Comparison of ENCODE assay signal across 30 cellular contexts in the genomic region with DNA sequence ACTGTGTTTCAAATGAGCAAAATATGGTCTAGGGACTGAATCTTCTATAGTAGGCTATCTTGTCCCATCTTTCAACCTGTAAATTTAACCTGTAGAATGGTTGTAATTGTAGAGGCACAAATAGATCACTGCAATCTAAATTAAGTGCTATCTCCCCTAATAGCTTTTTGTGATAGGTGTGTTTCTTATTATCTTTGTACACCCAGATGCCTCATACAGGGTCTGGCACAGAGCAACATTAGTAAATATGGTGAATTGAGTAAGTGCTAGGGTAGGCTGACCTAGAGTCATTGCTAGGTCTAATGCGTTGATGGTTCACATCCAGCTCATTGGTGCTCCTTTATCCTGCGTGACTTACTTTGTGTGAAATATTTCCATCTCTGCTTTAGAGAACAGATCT.
"Had no signal": no experiment of that assay in that cellular context is flagged by ENCODE, and none has a peak within 500 bp of the region (broad histone marks: within the 10 kb centered on the region; RNA-seq: fewer than 3 reads in every experiment).

No MANE protein-coding gene starts in this region.

- H3K4me1 Mint-ChIP-seq: activated CD4-positive, alpha-beta T cell treated with anti-CD3 and anti-CD28 coated beads, Interleukin-2, amount 10 ng/mL, durations not matched to agents 7 days and 5 days had no signal

- H3K36me3 Mint-ChIP-seq: activated naive CD4-positive, alpha-beta T cell treated with anti-CD3 and anti-CD28 coated beads, Interleukin-2, amount 50 U/mL, for 72 hours had no signal

- H3K27me3 Mint-ChIP-seq: activated CD4-positive, alpha-beta T cell treated with anti-CD3 and anti-CD28 coated beads for 36 hours; activated CD4-positive, alpha-beta T cell treated with anti-CD3 and anti-CD28 coated beads, Interleukin-2, amount 10 ng/mL, durations not matched to agents 7 days and 5 days; activated T-cell treated with anti-CD3 and anti-CD28 coated beads, Interleukin-2, amount 50 U/mL, for 24 hours had no signal

- FAIRE-seq: astrocyte had no signal

- H3K27ac Mint-ChIP-seq: activated CD4-positive, alpha-beta T cell treated with anti-CD3 and anti-CD28 coated beads for 36 hours; activated CD4-positive, alpha-beta T cell treated with anti-CD3 and anti-CD28 coated beads, Interleukin-2, amount 10 ng/mL, durations not matched to agents 7 days and 5 days; activated CD8-positive, alpha-beta T cell treated with anti-CD3 and anti-CD28 coated beads, Interleukin-2, amount 10 ng/mL, durations not matched to agents 7 days and 5 days; activated naive CD4-positive, alpha-beta T cell treated with anti-CD3 and anti-CD28 coated beads for 36 hours; activated naive CD4-positive, alpha-beta T cell treated with anti-CD3 and anti-CD28 coated beads, Interleukin-2, amount 50 U/mL, for 72 hours; activated T-cell treated with anti-CD3 and anti-CD28 coated beads, Interleukin-2, amount 50 U/mL, for 24 hours; activated T-helper 2 cell treated with anti-CD3 and anti-CD28 coated beads, Interferon-gamma antibody, Interleukin-2, Interleukin-4, amounts not matched to agents 10 μg/mL and 5 μg/mL and 100 μg/mL, durations not matched to agents 14 hours and 24 hours and 36 hours had no signal

- DNase-seq: activated CD4-positive, alpha-beta T cell treated with anti-CD3 and anti-CD28 coated beads for 36 hours; activated CD4-positive, alpha-beta T cell treated with anti-CD3 and anti-CD28 coated beads, Interleukin-2, amount 10 ng/mL, durations not matched to agents 7 days and 5 days; activated CD4-positive, alpha-beta T cell treated with anti-CD3 and anti-CD28 coated beads, Interleukin-2, amount 50 U/mL, for 48 hours; activated CD8-positive, alpha-beta T cell treated with anti-CD3 and anti-CD28 coated beads, Interleukin-2, amount 10 ng/mL, durations not matched to agents 7 days and 5 days; activated gamma-delta T cell; activated naive CD4-positive, alpha-beta T cell treated with anti-CD3 and anti-CD28 coated beads for 36 hours; activated T-cell treated with anti-CD3 and anti-CD28 coated beads, Interleukin-2, amount 50 U/mL, for 24 hours; adrenal gland; body of pancreas; NCI-H1048; NCI-H1105 treated with DMSO at 0.1 percent for 48 hours; NCI-H1436; NCI-H1694; NCI-H1930; NCI-H2081 treated with DMSO at 0.1 percent for 48 hours; NCI-H226; NCI-H446 treated with DMSO at 0.1 percent for 48 hours; NCI-H524; NCI-H774; SHP77; SJCRH30; SW 1271; T-helper 1 cell; T-helper 2 cell; T-helper 9 cell had no signal

- ATAC-seq: activated CD4-positive, alpha-beta T cell treated with anti-CD3 and anti-CD28 coated beads for 36 hours; activated CD4-positive, CD25-positive, alpha-beta regulatory T cell treated with anti-CD3 and anti-CD28 coated beads, Interleukin-2, amount 50 U/mL, for 24 hours; activated CD8-positive, alpha-beta T cell treated with anti-CD3 and anti-CD28 coated beads, Interleukin-2, amount 10 ng/mL, durations not matched to agents 7 days and 5 days; activated naive CD4-positive, alpha-beta T cell treated with anti-CD3 and anti-CD28 coated beads, Interleukin-2, amount 50 U/mL, for 72 hours; body of pancreas; Panc1 had no signal

- H3K4me3 Mint-ChIP-seq: activated CD4-positive, alpha-beta T cell treated with anti-CD3 and anti-CD28 coated beads for 36 hours; activated CD4-positive, alpha-beta T cell treated with anti-CD3 and anti-CD28 coated beads, Interleukin-2, amount 10 ng/mL, durations not matched to agents 7 days and 5 days; activated CD8-positive, alpha-beta T cell treated with anti-CD3 and anti-CD28 coated beads, Interleukin-2, amount 10 ng/mL, durations not matched to agents 7 days and 5 days; activated naive CD4-positive, alpha-beta T cell treated with anti-CD3 and anti-CD28 coated beads for 36 hours; activated T-cell treated with anti-CD3 and anti-CD28 coated beads, Interleukin-2, amount 50 U/mL, for 24 hours had no signal

- H3K9me3 Mint-ChIP-seq: activated CD4-positive, alpha-beta T cell treated with anti-CD3 and anti-CD28 coated beads, Interleukin-2, amount 10 ng/mL, durations not matched to agents 7 days and 5 days; activated naive CD4-positive, alpha-beta T cell treated with anti-CD3 and anti-CD28 coated beads for 36 hours; activated naive CD4-positive, alpha-beta T cell treated with anti-CD3 and anti-CD28 coated beads, Interleukin-2, amount 50 U/mL, for 72 hours; activated T-cell treated with anti-CD3 and anti-CD28 coated beads, Interleukin-2, amount 50 U/mL, for 24 hours had no signal
